29 cellular contexts compared by ENCODE assay signal in the genomic region with DNA sequence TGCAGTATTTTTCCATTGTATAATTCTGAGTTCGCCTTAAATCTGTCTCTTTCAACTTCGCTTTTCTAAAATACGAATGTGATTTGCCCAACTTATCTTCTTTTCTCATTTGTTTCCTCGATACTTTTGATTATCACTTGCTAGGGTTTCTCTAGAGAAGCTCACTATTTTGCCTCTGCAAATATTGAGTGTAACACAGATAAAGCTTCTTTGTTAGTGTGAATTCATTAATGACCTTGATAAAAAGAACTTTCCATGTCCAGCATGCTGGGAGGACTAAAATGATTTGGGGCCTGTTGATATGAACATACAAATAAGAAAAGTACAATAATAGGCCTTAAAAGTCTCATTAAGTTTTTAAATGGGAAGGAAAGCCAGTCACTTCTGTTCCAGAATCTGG.
"Had no signal": no experiment of that assay in that cellular context is flagged by ENCODE, and none has a peak within 500 bp of the region (broad histone marks: within the 10 kb centered on the region; RNA-seq: fewer than 3 reads in every experiment).

No MANE protein-coding gene starts in this region.

- H3K27ac Mint-ChIP-seq: activated T-helper 1 cell treated with anti-CD3 and anti-CD28 coated beads, Interleukin-12 subunit alpha, Interleukin-12 subunit beta, Interleukin-2, Interleukin-4 antibody, amounts not matched to agents 30 ng/mL and 10 ng/mL and 1 ng/mL, durations not matched to agents 14 hours and 24 hours and 36 hours; immature natural killer cell; naive thymus-derived CD4-positive, alpha-beta T cell; T-helper 1 cell treated with Interleukin-12 subunit alpha and Interleukin-12 subunit beta and Interleukin-4 antibody, amounts not matched to agents 30 μg/mL and 1 μg/mL, for 36 hours had no signal

- H3K9me3 ChIP-seq: psoas muscle, right atrium auricular region, spleen, thoracic aorta, upper lobe of right lung had no signal

- H3K36me3 ChIP-seq: right atrium auricular region, spleen, thoracic aorta, upper lobe of right lung had no signal

- H3K4me1 Mint-ChIP-seq: immature natural killer cell; naive thymus-derived CD4-positive, alpha-beta T cell had no signal

- H3K4me3 ChIP-seq: psoas muscle, right atrium auricular region, spleen, thoracic aorta, upper lobe of right lung had no signal

- H3K27me3 Mint-ChIP-seq: naive thymus-derived CD4-positive, alpha-beta T cell had no signal

- DNase-seq: activated CD4-positive, alpha-beta T cell treated with anti-CD3 and anti-CD28 coated beads for 48 hours; activated CD4-positive, alpha-beta T cell treated with anti-CD3 and anti-CD28 coated beads, Interleukin-2, amount 50 U/mL, for 48 hours; activated CD8-positive, alpha-beta memory T cell treated with anti-CD3 and anti-CD28 coated beads for 24 hours; activated gamma-delta T cell treated with Interleukin-2 at 50 U/mL for 16 hours; activated naive CD4-positive, alpha-beta T cell treated with anti-CD3 and anti-CD28 coated beads, Interleukin-2, amount 50 U/mL, for 16 hours; amygdala; caudate nucleus; cortex of kidney; foreskin fibroblast; head of caudate nucleus; hypothalamus; immature natural killer cell; kidney; left colon; midbrain; naive thymus-derived CD4-positive, alpha-beta T cell; psoas muscle; spleen; stimulated activated naive CD4-positive, alpha-beta T cell; SW 1271; T-helper 9 cell; upper lobe of right lung had no signal

- H3K4me3 Mint-ChIP-seq: activated T-helper 1 cell treated with anti-CD3 and anti-CD28 coated beads, Interleukin-12 subunit alpha, Interleukin-12 subunit beta, Interleukin-2, Interleukin-4 antibody, amounts not matched to agents 30 ng/mL and 10 ng/mL and 1 ng/mL, durations not matched to agents 14 hours and 24 hours and 36 hours; immature natural killer cell; naive thymus-derived CD4-positive, alpha-beta T cell; neural crest cell; T-helper 1 cell treated with Interleukin-12 subunit alpha and Interleukin-12 subunit beta and Interleukin-4 antibody, amounts not matched to agents 30 μg/mL and 1 μg/mL, for 36 hours had no signal

- H3K27ac ChIP-seq: psoas muscle, right atrium auricular region, spleen, thoracic aorta, upper lobe of right lung, VCaP had no signal

- H3K27me3 ChIP-seq: right atrium auricular region, spleen, upper lobe of right lung had no signal

- H3K36me3 Mint-ChIP-seq: immature natural killer cell had no signal

- H3K9me3 Mint-ChIP-seq: neural crest cell had no signal

- ATAC-seq: activated CD4-positive, CD25-positive, alpha-beta regulatory T cell treated with anti-CD3 and anti-CD28 coated beads, Interleukin-2, amount 50 U/mL, for 24 hours; left colon; naive thymus-derived CD4-positive, alpha-beta T cell; psoas muscle; upper lobe of right lung had no signal

- H3K4me1 ChIP-seq: right atrium auricular region, spleen, upper lobe of right lung had no signal
